ENCODE assay signal across 1 cellular context in genomic region chr15:45166792-45167630, GRCh38.
TF ChIP-seq lines count a peak whose summit lies in the region.

No MANE protein-coding gene starts in this region.

TF ChIP-seq in K562, 482 proteins besides CTCF, POLR2A, EP300 and RAD21 (continued from another document and continues in another):
- TF ChIP-seq RREB1 (CRISPR knock-in tag; IDR thresholded peaks at IDR 0.05) = no peak
- TF ChIP-seq ZNF274 (IDR thresholded peaks at IDR 0.05; ENCODE audit: borderline replicate concordance, low read depth, low read length) = no peak
- TF ChIP-seq ZNF583 (CRISPR knock-in tag; IDR thresholded peaks at IDR 0.05) = 0 out of 2 replicates have a peak, but pooled peaks have one; percentile 49
- TF ChIP-seq ZFX (CRISPR knock-in tag; IDR thresholded peaks at IDR 0.05) = peak; percentile 89
- TF ChIP-seq RFX1 (IDR thresholded peaks at IDR 0.05) = no peak
- TF ChIP-seq ELF2 (CRISPR knock-in tag; IDR thresholded peaks at IDR 0.05) = 0 out of 2 replicates have a peak, but pooled peaks have one; percentile 18
- no peak for TF ChIP-seq ZC3H11A (IDR thresholded peaks at IDR 0.05; ENCODE audit: low read depth, low read length)
- no peak for TF ChIP-seq ZNF354B (CRISPR knock-in tag; IDR thresholded peaks at IDR 0.05)
- TF ChIP-seq CEBPG (CRISPR knock-in tag; IDR thresholded peaks at IDR 0.05) = no peak
- TF ChIP-seq CEBPG (tag; conservative IDR thresholded peaks at IDR 0.05 in 1 of 2, IDR thresholded peaks at IDR 0.05 in 1 of 2) = no peak
- no peak for TF ChIP-seq RUNX1 (IDR thresholded peaks at IDR 0.05; ENCODE audit: low read depth)
- no peak for TF ChIP-seq ATF1 (CRISPR knock-in tag; IDR thresholded peaks at IDR 0.05)
- peak; percentile 58; the same call in 1 of the 2 replicates for TF ChIP-seq ATF1 (tag; IDR thresholded peaks at IDR 0.05)
- TF ChIP-seq THRAP3 (IDR thresholded peaks at IDR 0.05; ENCODE audit: borderline replicate concordance) = no peak
- TF ChIP-seq XRCC4 (IDR thresholded peaks at IDR 0.05; ENCODE audit: extremely low read depth, insufficient read depth, insufficient read length) = no peak
- TF ChIP-seq ARNT (IDR thresholded peaks at IDR 0.05) = no peak
- TF ChIP-seq ZNF124 (CRISPR knock-in tag; IDR thresholded peaks at IDR 0.05) = no peak
- TF ChIP-seq HDGF (IDR thresholded peaks at IDR 0.05) = no peak
- TF ChIP-seq TARDBP (IDR thresholded peaks at IDR 0.05) = 0 out of 2 replicates have a peak, but pooled peaks have one; percentile 42
- no peak for TF ChIP-seq FOXP4 (CRISPR knock-in tag; IDR thresholded peaks at IDR 0.05; ENCODE audit: borderline replicate concordance)
- peak; percentile 64 for TF ChIP-seq RBBP5 (IDR thresholded peaks at IDR 0.05; ENCODE audit: borderline replicate concordance, insufficient read depth, low read length, poor library complexity, severe bottlenecking)
- TF ChIP-seq PRDM10 (IDR thresholded peaks at IDR 0.05; ENCODE audit: partially characterized antibody) = no peak
- no peak for TF ChIP-seq E2F5 (CRISPR knock-in tag; IDR thresholded peaks at IDR 0.05)
- peak; percentile 70 for TF ChIP-seq POLR2AphosphoS5 (IDR thresholded peaks at IDR 0.05; ENCODE audit: control insufficient read depth, insufficient read depth, low read depth, low read length)
- TF ChIP-seq TFAP4 (CRISPR knock-in tag; IDR thresholded peaks at IDR 0.05; ENCODE audit: borderline replicate concordance) = peak; percentile 59; the same call in 1 of the 2 replicates
- TF ChIP-seq AFF1 (IDR thresholded peaks at IDR 0.05; ENCODE audit: low read depth in 1 of 2, partially characterized antibody in 2 of 2) = no peak
- TF ChIP-seq ZFP91 (CRISPR knock-in tag; IDR thresholded peaks at IDR 0.05) = no peak
- no peak for TF ChIP-seq SNAPC5 (CRISPR knock-in tag; IDR thresholded peaks at IDR 0.05)
- TF ChIP-seq ELF1 (tag; IDR thresholded peaks at IDR 0.05) = peak; percentile 35; the same call in 1 of the 2 replicates
- TF ChIP-seq KDM5B (IDR thresholded peaks at IDR 0.05; ENCODE audit: insufficient replicate concordance, low read depth, low read length) = peak; percentile 36
- TF ChIP-seq RBM15 (IDR thresholded peaks at IDR 0.05; ENCODE audit: insufficient read depth, low read length) = no peak
- peak; percentile 77 for TF ChIP-seq CXXC5 (CRISPR knock-in tag; IDR thresholded peaks at IDR 0.05)
- TF ChIP-seq FOXM1 (IDR thresholded peaks at IDR 0.05; ENCODE audit: low read depth) = no peak
- TF ChIP-seq FOXM1 (CRISPR knock-in tag; IDR thresholded peaks at IDR 0.05; ENCODE audit: low read depth) = peak; percentile 36; the same call in 1 of the 2 replicates
